1 cellular context compared by ENCODE assay signal in genomic region chr15:99598296-99598695, GRCh38.
TF ChIP-seq lines count a peak whose summit lies in the region.

No MANE protein-coding gene starts in this region.

TF ChIP-seq in WTC11, 78 proteins besides CTCF, POLR2A, EP300 and RAD21 (continued from another document):
- TF ChIP-seq ARID4B (CRISPR knock-in tag; IDR thresholded peaks at IDR 0.05; ENCODE audit: borderline replicate concordance) (no peak), SP1 (CRISPR knock-in tag; conservative IDR thresholded peaks at IDR 0.05) (no peak)
TF ChIP-seq in WTC11: peak in this region for 0.
